ENCODE assay signal across 13 cellular contexts in the genomic region with DNA sequence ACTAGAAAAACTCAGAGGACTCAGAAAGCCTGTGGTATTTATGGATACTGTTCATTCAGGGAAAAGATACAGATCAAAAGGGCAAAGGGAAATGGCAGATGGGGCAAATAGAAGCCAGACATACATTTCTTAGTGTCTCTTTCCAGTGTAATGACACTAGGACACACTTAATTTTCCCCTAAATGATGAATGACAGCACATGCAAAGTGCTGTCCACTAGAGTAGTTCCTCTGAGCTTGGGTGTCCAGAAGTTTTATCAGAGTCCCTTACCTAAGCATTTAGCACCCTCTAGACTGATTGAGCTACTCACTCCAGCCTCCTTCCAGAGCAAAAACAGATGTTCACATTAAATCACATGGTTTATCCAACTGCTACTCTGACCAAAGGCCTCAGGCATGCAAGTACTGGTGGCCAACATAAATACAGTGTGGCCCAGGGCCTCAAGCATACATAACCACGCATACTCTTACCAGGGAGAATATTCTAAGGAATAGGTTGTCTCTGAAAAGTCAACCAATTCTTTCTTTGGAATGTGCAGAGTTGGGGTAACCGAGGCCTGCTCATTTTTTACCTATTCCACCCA.
A peak's percentile ranks its signal among the peaks of the same experiment; 100 is the strongest.
DNase-seq lines count a peak whose midpoint lies in the region; ATAC-seq and TF ChIP-seq lines count a peak whose summit lies in the region.
"Had no signal": no experiment of that assay in that cellular context is flagged by ENCODE, and none has a peak within 500 bp of the region (broad histone marks: within the 10 kb centered on the region; RNA-seq: fewer than 3 reads in every experiment).

No MANE protein-coding gene starts in this region.

- no peaks in the 10 kb centered on the region for H3K79me2 ChIP-seq in ACC112 (ENCODE audit: control insufficient read depth, insufficient read depth, low read length, unreplicated experiment)

- peaks cover 9% of the 10 kb centered on the region; the same call in 1 of the 2 replicates for H3K9me3 Mint-ChIP-seq in HFFc6

- H3K27ac ChIP-seq in ACC112 (ENCODE audit: low read depth, low read length) = peak overlapping the region; percentile 36; the same call in 1 of the 2 replicates
- peak overlapping the region; percentile 2 for H3K27ac ChIP-seq in brain microvascular endothelial cell
- H3K27ac ChIP-seq in left lung = no peak overlapping the region
- H3K27ac ChIP-seq: A549, adrenal gland, right lobe of liver had no signal

- H3K27me3 Mint-ChIP-seq in HFFc6 (ENCODE audit: insufficient read depth) = no peaks in the 10 kb centered on the region

- H3K4me1 Mint-ChIP-seq in HFFc6 (ENCODE audit: low read depth) = peaks cover 29% of the 10 kb centered on the region

- peak overlapping the region; percentile 81 for H3K27ac Mint-ChIP-seq in HFFc6

- no peaks in the 10 kb centered on the region for H3K36me3 ChIP-seq in ACC112 (ENCODE audit: insufficient read depth, low read length)
- no peaks in the 10 kb centered on the region for H3K36me3 ChIP-seq in brain microvascular endothelial cell (replicated peaks)
- H3K36me3 ChIP-seq in left lung = no peaks in the 10 kb centered on the region
- H3K36me3 ChIP-seq: adrenal gland, right lobe of liver, tibial nerve had no signal

- no peak overlapping the region for H3K4me3 Mint-ChIP-seq in HFFc6

- no peaks in the 10 kb centered on the region for H3K27me3 ChIP-seq in ACC112 (ENCODE audit: insufficient read depth, low read length)
- H3K27me3 ChIP-seq in brain microvascular endothelial cell (replicated peaks) = no peaks in the 10 kb centered on the region
- no peaks in the 10 kb centered on the region for H3K27me3 ChIP-seq in left lung
- H3K27me3 ChIP-seq: adrenal gland, right lobe of liver, tibial nerve had no signal

- no peaks in the 10 kb centered on the region for H3K9me3 ChIP-seq in left lung
- H3K9me3 ChIP-seq: A549, right lobe of liver had no signal

- intact Hi-C loops in left lung (cut with DNase I) = no loop called here

- in situ Hi-C loops in brain microvascular endothelial cell (cut with HindIII; ENCODE audit: low pct_ligation_motif_present, low sequenced_read_pairs) = no loop called here

- TF ChIP-seq CTCF in HFFc6 (IDR thresholded peaks at IDR 0.05) (no peak), brain microvascular endothelial cell (IDR thresholded peaks at IDR 0.05; ENCODE audit: low read depth, low read length, missing control alignments) (no peak), left lung (IDR thresholded peaks at IDR 0.05) (no peak)

- ATAC-seq in left lung = peak; percentile 39
- ATAC-seq: A549, right lobe of liver had no signal

- H3K4me3 ChIP-seq in ACC112 (ENCODE audit: low read depth, low read length) (no peak overlapping the region), brain microvascular endothelial cell (ENCODE audit: low read depth, low read length) (no peak overlapping the region), left lung (no peak overlapping the region)
- H3K4me3 ChIP-seq: A549, adrenal gland, right lobe of liver, tibial nerve had no signal

- DNase-seq in HFFc6 (peak; percentile 89), brain microvascular endothelial cell (peak; percentile 85), left lung (no peak), GF-D8 (lab: John Stamatoyannopoulos, UW) (no peak), dermis blood vessel endothelial cell (no peak), NCI-H2081 treated with DMSO at 0.1 percent for 48 hours (lab: John Stamatoyannopoulos, UW) (no peak), NCI-H345 treated with DMSO at 0.1 percent for 48 hours (lab: John Stamatoyannopoulos, UW; ENCODE audit: unreplicated experiment) (no peak)
- DNase-seq: adrenal gland, NCI-H345, right lobe of liver had no signal

- H3K4me1 ChIP-seq in ACC112 (ENCODE audit: control insufficient read depth, insufficient read depth, low read length, unreplicated experiment) = peaks cover 9% of the 10 kb centered on the region
- peaks cover 0 to 3% of the 10 kb centered on the region in 2 donors for H3K4me1 ChIP-seq in left lung
- H3K4me1 ChIP-seq: A549, right lobe of liver had no signal

- no peak overlapping the region for H2AFZ ChIP-seq in ACC112 (ENCODE audit: low read length, unreplicated experiment)

- H3K36me3 Mint-ChIP-seq in HFFc6 (ENCODE audit: low read depth) = 0 out of 2 replicates have a peak, but pooled peaks cover 5% of the 10 kb centered on the region

Comparison
In these comparisons a context has a peak if more than half of its experiments do, and no peak if none do; other contexts are left out.
1. H3K27ac ChIP-seq: peak in ACC112 (single experiment) and brain microvascular endothelial cell (single experiment); none in left lung (0 of 2).
2. DNase-seq: peak in HFFc6 (single experiment) and brain microvascular endothelial cell (single experiment); none in left lung (0 of 2), GF-D8 (single experiment), dermis blood vessel endothelial cell (single experiment), NCI-H2081 treated with DMSO at 0.1 percent for 48 hours (single experiment) and NCI-H345 treated with DMSO at 0.1 percent for 48 hours (single experiment).